In genomic region chr12:49763006-49763591, GRCh38 we compare ENCODE assay signal across 8 cellular contexts. TPM values are rescaled to one million over a fixed set of nuclear protein-coding genes. Genes with fewer than 3 reads are reported as not detected.
DNase-seq lines count a peak whose midpoint lies in the region; ATAC-seq and TF ChIP-seq lines count a peak whose summit lies in the region.

No MANE protein-coding gene starts in this region.

- H3K4me3 ChIP-seq in AG09309 (ENCODE audit: control insufficient read depth, low read depth, low read length) (no peak overlapping the region), SJCRH30 (no peak overlapping the region)

- H3K27me3 Mint-ChIP-seq in glutamatergic neuron (ENCODE audit: unreplicated experiment): peaks cover 12% of the 10 kb centered on the region
- H3K27me3 Mint-ChIP-seq in progenitor cell of endocrine pancreas: no peaks in the 10 kb centered on the region

- H3K4me1 Mint-ChIP-seq in glutamatergic neuron (ENCODE audit: low read depth, unreplicated experiment) (no peaks in the 10 kb centered on the region), progenitor cell of endocrine pancreas (ENCODE audit: low read depth) (peaks cover 3% of the 10 kb centered on the region)

- H3K9me3 Mint-ChIP-seq in glutamatergic neuron (ENCODE audit: unreplicated experiment) (peaks cover 5% of the 10 kb centered on the region), progenitor cell of endocrine pancreas (ENCODE audit: low read depth) (no peaks in the 10 kb centered on the region)

- H3K27ac ChIP-seq in SJCRH30: no peak overlapping the region

- peak overlapping the region; percentile 18 for H3K4me3 Mint-ChIP-seq in glutamatergic neuron (ENCODE audit: unreplicated experiment)
- H3K4me3 Mint-ChIP-seq in progenitor cell of endocrine pancreas (ENCODE audit: low read depth): no peak overlapping the region

- no peaks in the 10 kb centered on the region for H3K27me3 ChIP-seq in SJCRH30

- H3K27ac Mint-ChIP-seq in glutamatergic neuron (ENCODE audit: unreplicated experiment) (peak overlapping the region; percentile 38), progenitor cell of endocrine pancreas (peak overlapping the region; percentile 49)

- no peaks in the 10 kb centered on the region for H3K4me1 ChIP-seq in SJCRH30

- peaks cover 9% of the 10 kb centered on the region for H3K36me3 Mint-ChIP-seq in glutamatergic neuron (ENCODE audit: unreplicated experiment)
- H3K36me3 Mint-ChIP-seq in progenitor cell of endocrine pancreas (ENCODE audit: insufficient read depth): peaks cover 30% of the 10 kb centered on the region

- no peaks in the 10 kb centered on the region for H3K9me3 ChIP-seq in SJCRH30 (replicated peaks)

- DNase-seq in AG09309 (ENCODE audit: low read depth) (no peak), GM20000 (ENCODE audit: low spot score) (peak; percentile 73), SJCRH30 (peak; percentile 65 to 79), activated gamma-delta T cell treated with Interleukin-2 at 50 U/mL for 16 hours (peak; percentile 76), glutamatergic neuron (peak; percentile 88), progenitor cell of endocrine pancreas (ENCODE audit: low spot score, unreplicated experiment) (peak; percentile 51), ureter (ENCODE audit: low spot score) (peak; percentile 69)

- peak; percentile 76 for TF ChIP-seq CTCF in AG09309 (IDR thresholded peaks at IDR 0.05; ENCODE audit: control insufficient read depth, insufficient read depth, low read depth, low read length, missing control alignments)
- TF ChIP-seq CTCF in GM20000 (IDR thresholded peaks at IDR 0.05; ENCODE audit: extremely low read depth, missing control alignments): peak; percentile 84
- TF ChIP-seq CTCF in glutamatergic neuron (IDR thresholded peaks at IDR 0.05; ENCODE audit: partially characterized antibody, unreplicated experiment): peak; percentile 79
- peak; percentile 71 for TF ChIP-seq CTCF in progenitor cell of endocrine pancreas (IDR thresholded peaks at IDR 0.05; ENCODE audit: unreplicated experiment)

- H3K36me3 ChIP-seq in SJCRH30: peaks cover 68% of the 10 kb centered on the region

- ATAC-seq in HG03342 (IDR thresholded peaks at IDR 0.05; ENCODE audit: unreplicated experiment): no peak

RNA-seq across cellular contexts. Expression of gene TMBIM6, which starts 21.7 kb away (rescaled TPM):
- total RNA-seq in SJCRH30 (2014; rRNA removed; shearing (Covaris generic)): 400 TPM in 2 replicates
- total RNA-seq in glutamatergic neuron (ENCODE audit: unreplicated experiment): 278 TPM
- 442 and 449 TPM in 2 replicates for total RNA-seq in progenitor cell of endocrine pancreas
- total RNA-seq in ureter: 603 TPM

RNA-seq across cellular contexts. Expression of gene FMNL3, which starts 55.9 kb away (rescaled TPM):
- total RNA-seq in SJCRH30 (2014; rRNA removed; shearing (Covaris generic)): 33.0 and 39.2 TPM in 2 replicates
- 13.7 TPM for total RNA-seq in glutamatergic neuron (ENCODE audit: unreplicated experiment)
- total RNA-seq in progenitor cell of endocrine pancreas: 10.8 and 11.9 TPM in 2 replicates
- total RNA-seq in ureter: 12.6 TPM
